17 cellular contexts compared by ENCODE assay signal in the genomic region with DNA sequence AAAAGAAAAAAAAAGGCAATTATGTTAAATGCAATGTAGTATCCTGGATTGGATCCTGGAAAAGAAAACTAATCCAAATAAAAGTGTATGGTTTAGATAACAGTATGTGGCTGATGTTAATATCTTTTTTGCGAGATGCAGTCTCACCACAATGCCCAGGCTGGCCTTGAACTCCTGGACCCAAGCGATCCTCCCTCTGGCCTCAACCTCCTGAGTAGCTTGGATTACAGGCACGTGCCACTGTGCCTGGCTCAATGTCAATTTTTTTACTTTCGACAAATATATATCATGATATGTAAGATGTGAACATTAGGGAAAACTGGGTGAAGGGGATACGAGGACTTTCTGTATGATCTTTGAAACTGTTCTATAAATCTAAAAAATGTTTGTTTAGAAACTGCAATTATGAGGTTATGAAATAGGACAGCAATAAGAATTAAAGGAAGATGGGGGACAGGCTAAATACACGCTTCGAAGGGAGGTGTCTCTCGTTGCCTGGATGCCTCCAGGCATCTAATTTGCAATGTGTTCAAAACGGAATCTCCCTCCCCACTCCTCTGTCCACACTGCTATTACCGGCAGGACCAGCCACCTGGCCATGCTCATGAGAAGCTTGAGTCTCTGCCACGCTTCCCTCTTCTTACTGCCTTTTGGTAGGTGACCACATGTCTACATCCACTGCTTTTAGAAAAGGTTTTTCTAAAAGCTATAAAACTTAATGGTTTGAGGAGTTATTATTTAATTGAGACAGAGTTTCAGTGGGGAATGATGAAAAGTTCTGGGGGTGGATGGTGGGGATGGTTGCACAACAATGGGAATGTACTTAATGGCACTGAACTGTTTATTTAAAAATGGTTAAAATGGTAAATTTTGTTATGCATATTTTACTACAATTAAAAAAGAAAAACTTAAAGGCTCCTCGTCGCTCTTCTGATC. TPM values are rescaled to one million over a fixed set of nuclear protein-coding genes. Genes with fewer than 3 reads are reported as not detected.
DNase-seq lines count a peak whose midpoint lies in the region; ATAC-seq lines count a peak whose summit lies in the region.
"Had no signal": no experiment of that assay in that cellular context is flagged by ENCODE, and none has a peak within 500 bp of the region (broad histone marks: within the 10 kb centered on the region; RNA-seq: fewer than 3 reads in every experiment).

No MANE protein-coding gene starts in this region.

- ATAC-seq in left colon (peak; percentile 30), HG02852 (IDR thresholded peaks at IDR 0.05; ENCODE audit: unreplicated experiment) (no peak)

- intact Hi-C loops in left colon (cut with DNase I, micrococcal nuclease): no loop called here

- DNase-seq in NCI-H2196 (lab: John Stamatoyannopoulos, UW; ENCODE audit: unreplicated experiment) (peak; percentile 52), NCI-H2196 treated with DMSO at 0.1 percent for 48 hours (lab: John Stamatoyannopoulos, UW; ENCODE audit: unreplicated experiment) (no peak), H4 (ENCODE audit: low spot score) (peak; percentile 45), NCI-H69 (lab: John Stamatoyannopoulos, UW) (peak; percentile 92), left colon (no peak), KG1 (lab: John Stamatoyannopoulos, UW) (no peak)
- no peak for DNase-seq in activated CD4-positive, alpha-beta T cell treated with anti-CD3 and anti-CD28 coated beads, Interleukin-2, amount 50 U/mL, for 48 hours
- DNase-seq: 8988T; CD8-positive, alpha-beta memory T cell; DMS153; MM.1S; NCI-H1105; NCI-H1930; NCI-H226; SHP77; T-helper 2 cell had no signal

RNA-seq across cellular contexts. Expression of gene UBE2O, which starts 15.2 kb away (rescaled TPM):
- total RNA-seq in H4 (2014; rRNA removed; shearing (Covaris generic)): 14.7 and 16.2 TPM in 2 replicates
- total RNA-seq in left colon: 10 to 100 TPM; 15.9 to 18.2 TPM

RNA-seq across cellular contexts. Expression of gene AANAT, which starts 29.7 kb away (rescaled TPM):
- total RNA-seq in H4 (2014; rRNA removed; shearing (Covaris generic)): not detected in 2 replicates
- total RNA-seq in left colon: not detected
- total RNA-seq: CD8-positive, alpha-beta memory T cell had no signal

RNA-seq across cellular contexts. Expression of gene SPHK1, which starts 53.3 kb away (rescaled TPM):
- total RNA-seq in H4 (2014; rRNA removed; shearing (Covaris generic)): 7.8 and 9.2 TPM in 2 replicates
- 1 to 10 TPM; 2.9 to 4.2 TPM for total RNA-seq in left colon

Comparison
In these comparisons a context has a peak if more than half of its experiments do, and no peak if none do; other contexts are left out.
1. DNase-seq: peak in NCI-H2196 (single experiment), H4 (single experiment) and NCI-H69 (single experiment); none in NCI-H2196 treated with DMSO at 0.1 percent for 48 hours (single experiment), left colon (0 of 2), activated CD4-positive, alpha-beta T cell treated with anti-CD3 and anti-CD28 coated beads, Interleukin-2, amount 50 U/mL, for 48 hours (0 of 2) and KG1 (single experiment).